In genomic region chr1:76562292-76562691, GRCh38 we compare ENCODE assay signal across 20 cellular contexts.
"Had no signal": no experiment of that assay in that cellular context is flagged by ENCODE, and none has a peak within 500 bp of the region (broad histone marks: within the 10 kb centered on the region; RNA-seq: fewer than 3 reads in every experiment).

No MANE protein-coding gene starts in this region.

- ATAC-seq: K562 had no signal

- DNase-seq: Kasumi-1, MM.1S, NCI-H1092 treated with DMSO at 0.1 percent for 48 hours, NCI-H1436, NCI-H187, NCI-H2029, NCI-H2081 treated with DMSO at 0.1 percent for 48 hours, NCI-H2227 treated with DMSO at 0.1 percent for 48 hours, NCI-H446, NCI-H524, NCI-H526 treated with DMSO at 0.1 percent for 48 hours, NCI-H748 treated with DMSO at 0.1 percent for 48 hours, Right ventricle myocardium superior, RPMI8226, SIG-M5 had no signal

- H3K4me3 ChIP-seq: K562, SJSA1, SK-N-MC had no signal

- H3K27me3 ChIP-seq: SJSA1 had no signal

- H3K4me1 ChIP-seq: SJSA1 had no signal

- H3K27ac ChIP-seq: HL-60, KMS-11, SJSA1, SK-N-MC had no signal

- H3K9me3 ChIP-seq: SJSA1 had no signal
